In the genomic region with DNA sequence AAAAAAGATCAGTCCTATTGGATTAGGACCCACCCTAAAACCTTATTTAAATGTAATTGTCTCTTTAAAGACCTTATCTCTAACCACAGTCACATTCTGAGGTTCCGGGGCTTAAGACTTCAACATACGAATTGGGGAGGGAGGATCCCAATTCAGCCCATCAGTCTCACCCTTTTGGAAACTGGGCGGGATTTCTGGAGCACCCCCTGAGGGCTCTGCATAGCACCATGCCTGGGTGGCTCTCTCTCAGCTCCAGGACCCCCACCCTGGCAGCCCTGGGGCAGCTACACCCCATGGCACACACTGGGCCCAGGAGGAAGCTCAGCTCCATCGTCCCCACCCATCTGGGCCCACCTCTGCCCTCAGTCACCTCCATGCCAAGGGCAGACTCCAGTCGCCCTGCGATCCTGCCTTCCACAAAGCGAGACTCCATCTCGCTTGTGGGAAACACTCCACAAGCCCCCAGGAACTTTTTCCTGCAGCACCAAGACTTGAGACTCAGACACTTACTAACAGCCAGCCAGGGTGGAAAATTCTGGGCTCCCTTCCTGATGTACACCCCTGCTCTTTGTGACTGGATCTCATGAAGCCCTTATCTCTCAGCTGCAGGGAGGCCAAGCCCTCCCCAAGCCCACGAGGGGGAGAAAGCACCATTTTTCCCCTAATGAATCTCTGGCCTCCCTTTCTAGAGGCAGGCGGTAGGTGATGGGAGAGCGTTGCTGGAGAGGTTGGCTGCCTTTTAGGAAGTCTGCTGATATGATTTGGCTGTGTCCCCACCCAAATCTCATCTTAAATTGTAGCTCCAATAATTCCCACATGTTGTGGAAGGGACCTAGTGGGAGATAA, we compare ENCODE assay signal across 1 cellular context.
TF ChIP-seq lines count a peak whose summit lies in the region.

No MANE protein-coding gene starts in this region.

TF ChIP-seq in H1, 55 proteins besides CTCF, POLR2A, EP300 and RAD21:
- TF ChIP-seq HDAC6 (IDR thresholded peaks at IDR 0.05; ENCODE audit: low read depth, low read length) (no peak), BRCA1 (IDR thresholded peaks at IDR 0.05; ENCODE audit: low read depth, low read length) (no peak)
- TF ChIP-seq, protein P1, sequence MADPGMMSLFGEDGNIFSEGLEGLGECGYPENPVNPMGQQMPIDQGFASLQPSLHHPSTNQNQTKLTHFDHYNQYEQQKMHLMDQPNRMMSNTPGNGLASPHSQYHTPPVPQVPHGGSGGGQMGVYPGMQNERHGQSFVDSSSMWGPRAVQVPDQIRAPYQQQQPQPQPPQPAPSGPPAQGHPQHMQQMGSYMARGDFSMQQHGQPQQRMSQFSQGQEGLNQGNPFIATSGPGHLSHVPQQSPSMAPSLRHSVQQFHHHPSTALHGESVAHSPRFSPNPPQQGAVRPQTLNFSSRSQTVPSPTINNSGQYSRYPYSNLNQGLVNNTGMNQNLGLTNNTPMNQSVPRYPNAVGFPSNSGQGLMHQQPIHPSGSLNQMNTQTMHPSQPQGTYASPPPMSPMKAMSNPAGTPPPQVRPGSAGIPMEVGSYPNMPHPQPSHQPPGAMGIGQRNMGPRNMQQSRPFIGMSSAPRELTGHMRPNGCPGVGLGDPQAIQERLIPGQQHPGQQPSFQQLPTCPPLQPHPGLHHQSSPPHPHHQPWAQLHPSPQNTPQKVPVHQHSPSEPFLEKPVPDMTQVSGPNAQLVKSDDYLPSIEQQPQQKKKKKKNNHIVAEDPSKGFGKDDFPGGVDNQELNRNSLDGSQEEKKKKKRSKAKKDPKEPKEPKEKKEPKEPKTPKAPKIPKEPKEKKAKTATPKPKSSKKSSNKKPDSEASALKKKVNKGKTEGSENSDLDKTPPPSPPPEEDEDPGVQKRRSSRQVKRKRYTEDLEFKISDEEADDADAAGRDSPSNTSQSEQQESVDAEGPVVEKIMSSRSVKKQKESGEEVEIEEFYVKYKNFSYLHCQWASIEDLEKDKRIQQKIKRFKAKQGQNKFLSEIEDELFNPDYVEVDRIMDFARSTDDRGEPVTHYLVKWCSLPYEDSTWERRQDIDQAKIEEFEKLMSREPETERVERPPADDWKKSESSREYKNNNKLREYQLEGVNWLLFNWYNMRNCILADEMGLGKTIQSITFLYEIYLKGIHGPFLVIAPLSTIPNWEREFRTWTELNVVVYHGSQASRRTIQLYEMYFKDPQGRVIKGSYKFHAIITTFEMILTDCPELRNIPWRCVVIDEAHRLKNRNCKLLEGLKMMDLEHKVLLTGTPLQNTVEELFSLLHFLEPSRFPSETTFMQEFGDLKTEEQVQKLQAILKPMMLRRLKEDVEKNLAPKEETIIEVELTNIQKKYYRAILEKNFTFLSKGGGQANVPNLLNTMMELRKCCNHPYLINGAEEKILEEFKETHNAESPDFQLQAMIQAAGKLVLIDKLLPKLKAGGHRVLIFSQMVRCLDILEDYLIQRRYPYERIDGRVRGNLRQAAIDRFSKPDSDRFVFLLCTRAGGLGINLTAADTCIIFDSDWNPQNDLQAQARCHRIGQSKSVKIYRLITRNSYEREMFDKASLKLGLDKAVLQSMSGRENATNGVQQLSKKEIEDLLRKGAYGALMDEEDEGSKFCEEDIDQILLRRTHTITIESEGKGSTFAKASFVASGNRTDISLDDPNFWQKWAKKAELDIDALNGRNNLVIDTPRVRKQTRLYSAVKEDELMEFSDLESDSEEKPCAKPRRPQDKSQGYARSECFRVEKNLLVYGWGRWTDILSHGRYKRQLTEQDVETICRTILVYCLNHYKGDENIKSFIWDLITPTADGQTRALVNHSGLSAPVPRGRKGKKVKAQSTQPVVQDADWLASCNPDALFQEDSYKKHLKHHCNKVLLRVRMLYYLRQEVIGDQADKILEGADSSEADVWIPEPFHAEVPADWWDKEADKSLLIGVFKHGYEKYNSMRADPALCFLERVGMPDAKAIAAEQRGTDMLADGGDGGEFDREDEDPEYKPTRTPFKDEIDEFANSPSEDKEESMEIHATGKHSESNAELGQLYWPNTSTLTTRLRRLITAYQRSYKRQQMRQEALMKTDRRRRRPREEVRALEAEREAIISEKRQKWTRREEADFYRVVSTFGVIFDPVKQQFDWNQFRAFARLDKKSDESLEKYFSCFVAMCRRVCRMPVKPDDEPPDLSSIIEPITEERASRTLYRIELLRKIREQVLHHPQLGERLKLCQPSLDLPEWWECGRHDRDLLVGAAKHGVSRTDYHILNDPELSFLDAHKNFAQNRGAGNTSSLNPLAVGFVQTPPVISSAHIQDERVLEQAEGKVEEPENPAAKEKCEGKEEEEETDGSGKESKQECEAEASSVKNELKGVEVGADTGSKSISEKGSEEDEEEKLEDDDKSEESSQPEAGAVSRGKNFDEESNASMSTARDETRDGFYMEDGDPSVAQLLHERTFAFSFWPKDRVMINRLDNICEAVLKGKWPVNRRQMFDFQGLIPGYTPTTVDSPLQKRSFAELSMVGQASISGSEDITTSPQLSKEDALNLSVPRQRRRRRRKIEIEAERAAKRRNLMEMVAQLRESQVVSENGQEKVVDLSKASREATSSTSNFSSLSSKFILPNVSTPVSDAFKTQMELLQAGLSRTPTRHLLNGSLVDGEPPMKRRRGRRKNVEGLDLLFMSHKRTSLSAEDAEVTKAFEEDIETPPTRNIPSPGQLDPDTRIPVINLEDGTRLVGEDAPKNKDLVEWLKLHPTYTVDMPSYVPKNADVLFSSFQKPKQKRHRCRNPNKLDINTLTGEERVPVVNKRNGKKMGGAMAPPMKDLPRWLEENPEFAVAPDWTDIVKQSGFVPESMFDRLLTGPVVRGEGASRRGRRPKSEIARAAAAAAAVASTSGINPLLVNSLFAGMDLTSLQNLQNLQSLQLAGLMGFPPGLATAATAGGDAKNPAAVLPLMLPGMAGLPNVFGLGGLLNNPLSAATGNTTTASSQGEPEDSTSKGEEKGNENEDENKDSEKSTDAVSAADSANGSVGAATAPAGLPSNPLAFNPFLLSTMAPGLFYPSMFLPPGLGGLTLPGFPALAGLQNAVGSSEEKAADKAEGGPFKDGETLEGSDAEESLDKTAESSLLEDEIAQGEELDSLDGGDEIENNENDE (IDR thresholded peaks at IDR 0.05; ENCODE audit: insufficient replicate concordance, low read length): no peak
